16 cellular contexts compared by ENCODE assay signal in genomic region chr11:107493117-107493516, GRCh38. TPM values are rescaled to one million over a fixed set of nuclear protein-coding genes. Genes with fewer than 3 reads are reported as not detected.
A peak's percentile ranks its signal among the peaks of the same experiment; 100 is the strongest.
DNase-seq lines count a peak whose midpoint lies in the region; TF ChIP-seq lines count a peak whose summit lies in the region.
"Had no signal": no experiment of that assay in that cellular context is flagged by ENCODE, and none has a peak within 500 bp of the region (broad histone marks: within the 10 kb centered on the region; RNA-seq: fewer than 3 reads in every experiment).

No MANE protein-coding gene starts in this region.

- no peaks in the 10 kb centered on the region for H3K9me3 Mint-ChIP-seq in type B pancreatic cell
- H3K9me3 Mint-ChIP-seq: activated naive CD4-positive, alpha-beta T cell treated with anti-CD3 and anti-CD28 coated beads, Interleukin-2, amount 10 ng/mL, durations not matched to agents 7 days and 5 days had no signal

- no peaks in the 10 kb centered on the region for H3K36me3 ChIP-seq in MG63
- H3K36me3 ChIP-seq in brain microvascular endothelial cell (replicated peaks) = no peaks in the 10 kb centered on the region

- no peaks in the 10 kb centered on the region for H3K36me3 Mint-ChIP-seq in type B pancreatic cell
- H3K36me3 Mint-ChIP-seq: activated naive CD4-positive, alpha-beta T cell treated with anti-CD3 and anti-CD28 coated beads, Interleukin-2, amount 10 ng/mL, durations not matched to agents 7 days and 5 days had no signal

- TF ChIP-seq CTCF in brain microvascular endothelial cell (IDR thresholded peaks at IDR 0.05; ENCODE audit: low read depth, low read length, missing control alignments) (no peak), type B pancreatic cell (conservative IDR thresholded peaks at IDR 0.05) (no peak)

- H3K27ac Mint-ChIP-seq in type B pancreatic cell = no peak overlapping the region
- H3K27ac Mint-ChIP-seq: activated naive CD4-positive, alpha-beta T cell treated with anti-CD3 and anti-CD28 coated beads, Interleukin-2, amount 10 ng/mL, durations not matched to agents 7 days and 5 days; WTC11 had no signal

- H3K4me3 ChIP-seq in MG63 = no peak overlapping the region
- no peak overlapping the region for H3K4me3 ChIP-seq in brain microvascular endothelial cell (ENCODE audit: low read depth, low read length)
- H3K4me3 ChIP-seq: SK-N-MC had no signal

- DNase-seq in Daoy (ENCODE audit: low read depth) (peak; percentile 65), MG63 (peak; percentile 11), brain microvascular endothelial cell (peak; percentile 48), kidney tubule cell (ENCODE audit: low spot score) (peak; percentile 82), type B pancreatic cell (ENCODE audit: extremely low spot score, unreplicated experiment) (no peak), superior temporal gyrus (ENCODE audit: extremely low spot score) (no peak), NCI-H1092 treated with DMSO at 0.1 percent for 48 hours (lab: John Stamatoyannopoulos, UW) (no peak)
- DNase-seq in activated CD8-positive, alpha-beta memory T cell treated with anti-CD3 and anti-CD28 coated beads, Interleukin-2, amount 50 U/mL, for 48 hours = no peak
- DNase-seq: activated naive CD4-positive, alpha-beta T cell treated with anti-CD3 and anti-CD28 coated beads, Interleukin-2, amount 10 ng/mL, durations not matched to agents 7 days and 5 days; DMS79 treated with DMSO at 0.1 percent for 48 hours; NCI-H1105; NCI-H2171 treated with DMSO at 0.1 percent for 48 hours; posterior cingulate gyrus; stimulated activated CD4-positive, alpha-beta T cell treated with anti-CD3 and anti-CD28 coated beads, Interleukin-15, amount 100 ng/mL, for 24 hours had no signal

- H3K27ac ChIP-seq in brain microvascular endothelial cell = no peak overlapping the region
- H3K27ac ChIP-seq: SK-N-MC had no signal

- H3K4me1 Mint-ChIP-seq in type B pancreatic cell (ENCODE audit: unreplicated experiment) = no peaks in the 10 kb centered on the region
- H3K4me1 Mint-ChIP-seq: activated naive CD4-positive, alpha-beta T cell treated with anti-CD3 and anti-CD28 coated beads, Interleukin-2, amount 10 ng/mL, durations not matched to agents 7 days and 5 days; WTC11 had no signal

- no peaks in the 10 kb centered on the region for H3K9me3 ChIP-seq in MG63

- peaks cover 8% of the 10 kb centered on the region for H3K27me3 Mint-ChIP-seq in type B pancreatic cell

- in situ Hi-C loops in brain microvascular endothelial cell (cut with HindIII; ENCODE audit: low pct_ligation_motif_present, low sequenced_read_pairs) = no loop called here

- H3K27me3 ChIP-seq in MG63 = no peaks in the 10 kb centered on the region
- H3K27me3 ChIP-seq in brain microvascular endothelial cell (replicated peaks) = no peaks in the 10 kb centered on the region

- no peak overlapping the region for H3K4me3 Mint-ChIP-seq in type B pancreatic cell
- H3K4me3 Mint-ChIP-seq: activated naive CD4-positive, alpha-beta T cell treated with anti-CD3 and anti-CD28 coated beads, Interleukin-2, amount 10 ng/mL, durations not matched to agents 7 days and 5 days; WTC11 had no signal

RNA-seq across cellular contexts. Expression of gene CWF19L2, which starts 35.5 kb away (rescaled TPM):
- 10.1 and 15.2 TPM in 2 replicates for total RNA-seq in Daoy (2014; rRNA removed; shearing (Covaris generic))
- total RNA-seq in MG63 (2014; rRNA removed; shearing (Covaris generic); ENCODE audit: low replicate concordance) = 3.7 and 10.6 TPM in 2 replicates
- 11.7 and 13.4 TPM in 2 replicates for total RNA-seq in type B pancreatic cell (ENCODE audit: low replicate concordance)

Comparison
In these comparisons a context has a peak if more than half of its experiments do, and no peak if none do; other contexts are left out.
1. DNase-seq: peak in Daoy (single experiment), MG63 (single experiment), brain microvascular endothelial cell (single experiment) and kidney tubule cell (single experiment); none in type B pancreatic cell (single experiment), superior temporal gyrus (single experiment), activated CD8-positive, alpha-beta memory T cell treated with anti-CD3 and anti-CD28 coated beads, Interleukin-2, amount 50 U/mL, for 48 hours (single experiment) and NCI-H1092 treated with DMSO at 0.1 percent for 48 hours (single experiment).